Comparison of ENCODE assay signal across 17 cellular contexts in genomic region chr2:36587556-36587955, GRCh38. TPM values are rescaled to one million over a fixed set of nuclear protein-coding genes. Genes with fewer than 3 reads are reported as not detected.
A peak's percentile ranks its signal among the peaks of the same experiment; 100 is the strongest.
DNase-seq lines count a peak whose midpoint lies in the region; ATAC-seq and TF ChIP-seq lines count a peak whose summit lies in the region.
"Had no signal": no experiment of that assay in that cellular context is flagged by ENCODE, and none has a peak within 500 bp of the region (broad histone marks: within the 10 kb centered on the region; RNA-seq: fewer than 3 reads in every experiment).

No MANE protein-coding gene starts in this region.

- no peaks in the 10 kb centered on the region for H3K27me3 ChIP-seq in HAP-1 (ENCODE audit: low read depth)
- H3K27me3 ChIP-seq in gastrocnemius medialis = no peaks in the 10 kb centered on the region
- H3K27me3 ChIP-seq: BLaER1 treated with 17β-estradiol and CSF1 and Interleukin-3, amounts not matched to agents 10 nM and 100 nM had no signal

- DNase-seq in NCI-H446 treated with DMSO at 0.1 percent for 48 hours (lab: John Stamatoyannopoulos, UW) = peak; percentile 41
- no peak for DNase-seq in NCI-H446 (lab: John Stamatoyannopoulos, UW)
- peak; percentile 30 to 74 for DNase-seq in HAP-1 (ENCODE audit: low spot score in 2 of 2)
- DNase-seq in gastrocnemius medialis = no peak
- no peak for DNase-seq in DMS153 treated with DMSO at 0.1 percent for 48 hours (lab: John Stamatoyannopoulos, UW; ENCODE audit: unreplicated experiment)
- no peak for DNase-seq in AG08396 (ENCODE audit: low spot score)
- DNase-seq: Calu3; CD4-positive, alpha-beta T cell; DMS 273 treated with DMSO at 0.1 percent for 48 hours; DMS79; H7 had no signal

- intact Hi-C loops in gastrocnemius medialis (cut with DNase I; ENCODE audit: low total_unique reads) = no loop called here

- no peak overlapping the region for H3K4me3 Mint-ChIP-seq in brain
- H3K4me3 Mint-ChIP-seq: CD4-positive, alpha-beta T cell; GM23338 had no signal

- H3K36me3 Mint-ChIP-seq in brain = peaks cover 65% of the 10 kb centered on the region

- H3K27ac Mint-ChIP-seq in brain = peak overlapping the region in 3 of 5 experiments; percentile 47 to 69 (median 68)
- H3K27ac Mint-ChIP-seq: CD4-positive, alpha-beta T cell; GM23338 had no signal

- H3K4me3 ChIP-seq in HAP-1 (no peak overlapping the region), gastrocnemius medialis (no peak overlapping the region)
- H3K4me3 ChIP-seq: BLaER1 treated with 17β-estradiol and CSF1 and Interleukin-3, amounts not matched to agents 10 nM and 100 nM; GM23338 had no signal

- H3K9me3 Mint-ChIP-seq in brain = no peaks in the 10 kb centered on the region
- H3K9me3 Mint-ChIP-seq: CD4-positive, alpha-beta T cell; GM23338 had no signal

- no peaks in the 10 kb centered on the region for H3K27me3 Mint-ChIP-seq in brain
- H3K27me3 Mint-ChIP-seq: CD4-positive, alpha-beta T cell had no signal

- in situ Hi-C loops in HAP-1 (cut with MboI; ENCODE audit: low sequenced_read_pairs) = no loop called here
- in situ Hi-C loops in gastrocnemius medialis (cut with MboI; ENCODE audit: low sequenced_read_pairs in 4 of 4) = no loop called here

- H3K9me3 ChIP-seq in HAP-1 (no peaks in the 10 kb centered on the region), gastrocnemius medialis (no peaks in the 10 kb centered on the region)

- H3K36me3 ChIP-seq in HAP-1 (replicated peaks) = peaks cover 41% of the 10 kb centered on the region
- H3K36me3 ChIP-seq in gastrocnemius medialis = peaks cover 0 to 15% of the 10 kb centered on the region in 2 donors

- peak overlapping the region; percentile 79 to 97 (median 84) for H3K27ac ChIP-seq in gastrocnemius medialis
- H3K27ac ChIP-seq: 22Rv1; BLaER1 treated with 17β-estradiol and CSF1 and Interleukin-3, amounts not matched to agents 10 nM and 100 nM had no signal

- ATAC-seq in gastrocnemius medialis (peak in 1 of 2 donors; percentile 19), HG03520 (IDR thresholded peaks at IDR 0.05; ENCODE audit: unreplicated experiment) (no peak)
- ATAC-seq: GM23338, HepG2 had no signal

- no peak for TF ChIP-seq POLR2A in gastrocnemius medialis (IDR thresholded peaks at IDR 0.05)

- H3K4me1 ChIP-seq in HAP-1 (peaks cover 48% of the 10 kb centered on the region), gastrocnemius medialis (peaks cover 69 to 76% of the 10 kb centered on the region in 2 donors)

- TF ChIP-seq CTCF in brain (conservative IDR thresholded peaks at IDR 0.05) (no peak), gastrocnemius medialis (IDR thresholded peaks at IDR 0.05 in 4 of 5, conservative IDR thresholded peaks at IDR 0.05 in 1 of 5) (no peak)

- peaks cover 43% of the 10 kb centered on the region for H3K4me1 Mint-ChIP-seq in brain
- H3K4me1 Mint-ChIP-seq: GM23338 had no signal

RNA-seq across cellular contexts. Expression of gene FEZ2, which starts 10.4 kb away (rescaled TPM):
- polyA plus RNA-seq in brain (ENCODE audit: insufficient read depth, low read depth, low replicate concordance) = 20.3 TPM
- 100 to 1,000 TPM in 3 of 4 donors, 10 to 100 TPM in 1; 65.1 to 126 (median 110) TPM for total RNA-seq in gastrocnemius medialis

Comparison
In these comparisons a context has a peak if more than half of its experiments do, and no peak if none do; other contexts are left out.
1. DNase-seq: peak in NCI-H446 treated with DMSO at 0.1 percent for 48 hours (single experiment) and HAP-1 (2 of 2); none in NCI-H446 (0 of 2), gastrocnemius medialis (0 of 2), DMS153 treated with DMSO at 0.1 percent for 48 hours (single experiment) and AG08396 (single experiment).